15 cellular contexts compared by ENCODE assay signal in genomic region chr20:38002422-38002821, GRCh38.
"Had no signal": no experiment of that assay in that cellular context is flagged by ENCODE, and none has a peak within 500 bp of the region (broad histone marks: within the 10 kb centered on the region; RNA-seq: fewer than 3 reads in every experiment).

No MANE protein-coding gene starts in this region.

- H3K27me3 Mint-ChIP-seq: activated naive CD8-positive, alpha-beta T cell treated with anti-CD3 and anti-CD28 coated beads for 36 hours; stimulated activated naive CD8-positive, alpha-beta T cell treated with anti-CD3 and anti-CD28 coated beads, Interleukin-15, Interleukin-2, amounts not matched to agents 100 ng/mL and 50 ng/mL, for 24 hours had no signal

- DNase-seq: activated CD8-positive, alpha-beta T cell treated with anti-CD3 and anti-CD28 coated beads, Interleukin-2, amount 10 ng/mL, durations not matched to agents 7 days and 5 days; activated effector memory CD4-positive, alpha-beta T cell treated with anti-CD3 and anti-CD28 coated beads, Interleukin-2, amount 50 U/mL, for 16 hours; activated naive CD8-positive, alpha-beta T cell treated with anti-CD3 and anti-CD28 coated beads for 36 hours; caudate nucleus; colonic mucosa; effector memory CD4-positive, alpha-beta T cell; kidney; left ventricle myocardium inferior; stimulated activated CD4-positive, alpha-beta T cell treated with anti-CD3 and anti-CD28 coated beads, Interleukin-4, amount 100 ng/mL, for 24 hours; testis had no signal

- H3K27ac ChIP-seq: colonic mucosa, left ventricle myocardium inferior, ovary, testis had no signal

- H3K9me3 ChIP-seq: colonic mucosa, left ventricle myocardium inferior, ovary, testis had no signal

- H3K4me3 ChIP-seq: colonic mucosa, left ventricle myocardium inferior, ovary, testis had no signal

- H3K9me3 Mint-ChIP-seq: activated naive CD8-positive, alpha-beta T cell treated with anti-CD3 and anti-CD28 coated beads for 36 hours; neural crest cell; stimulated activated naive CD8-positive, alpha-beta T cell treated with anti-CD3 and anti-CD28 coated beads, Interleukin-15, Interleukin-2, amounts not matched to agents 100 ng/mL and 50 ng/mL, for 24 hours; T-helper 2 cell treated with Interferon-gamma antibody and Interleukin-4, amounts not matched to agents 5 μg/mL and 100 μg/mL, for 36 hours had no signal

- H3K27ac Mint-ChIP-seq: activated CD8-positive, alpha-beta T cell treated with anti-CD3 and anti-CD28 coated beads, Interleukin-2, amount 10 ng/mL, durations not matched to agents 7 days and 5 days; activated naive CD8-positive, alpha-beta T cell treated with anti-CD3 and anti-CD28 coated beads for 36 hours; stimulated activated naive CD8-positive, alpha-beta T cell treated with anti-CD3 and anti-CD28 coated beads, Interleukin-15, Interleukin-2, amounts not matched to agents 100 ng/mL and 50 ng/mL, for 24 hours; T-helper 2 cell treated with Interferon-gamma antibody and Interleukin-4, amounts not matched to agents 5 μg/mL and 100 μg/mL, for 36 hours had no signal

- FAIRE-seq: kidney had no signal

- ATAC-seq: activated CD4-positive, CD25-positive, alpha-beta regulatory T cell treated with anti-CD3 and anti-CD28 coated beads, Interleukin-2, amount 50 U/mL, for 24 hours; activated CD8-positive, alpha-beta T cell treated with anti-CD3 and anti-CD28 coated beads, Interleukin-2, amount 10 ng/mL, durations not matched to agents 7 days and 5 days had no signal

- H3K36me3 ChIP-seq: ovary had no signal

- H3K4me1 ChIP-seq: colonic mucosa, testis had no signal

- H3K27me3 ChIP-seq: colonic mucosa, ovary, testis had no signal

- H3K4me3 Mint-ChIP-seq: activated CD8-positive, alpha-beta T cell treated with anti-CD3 and anti-CD28 coated beads, Interleukin-2, amount 10 ng/mL, durations not matched to agents 7 days and 5 days; activated naive CD8-positive, alpha-beta T cell treated with anti-CD3 and anti-CD28 coated beads for 36 hours; neural crest cell; stimulated activated naive CD8-positive, alpha-beta T cell treated with anti-CD3 and anti-CD28 coated beads, Interleukin-15, Interleukin-2, amounts not matched to agents 100 ng/mL and 50 ng/mL, for 24 hours; T-helper 2 cell treated with Interferon-gamma antibody and Interleukin-4, amounts not matched to agents 5 μg/mL and 100 μg/mL, for 36 hours had no signal
